In the genomic region with DNA sequence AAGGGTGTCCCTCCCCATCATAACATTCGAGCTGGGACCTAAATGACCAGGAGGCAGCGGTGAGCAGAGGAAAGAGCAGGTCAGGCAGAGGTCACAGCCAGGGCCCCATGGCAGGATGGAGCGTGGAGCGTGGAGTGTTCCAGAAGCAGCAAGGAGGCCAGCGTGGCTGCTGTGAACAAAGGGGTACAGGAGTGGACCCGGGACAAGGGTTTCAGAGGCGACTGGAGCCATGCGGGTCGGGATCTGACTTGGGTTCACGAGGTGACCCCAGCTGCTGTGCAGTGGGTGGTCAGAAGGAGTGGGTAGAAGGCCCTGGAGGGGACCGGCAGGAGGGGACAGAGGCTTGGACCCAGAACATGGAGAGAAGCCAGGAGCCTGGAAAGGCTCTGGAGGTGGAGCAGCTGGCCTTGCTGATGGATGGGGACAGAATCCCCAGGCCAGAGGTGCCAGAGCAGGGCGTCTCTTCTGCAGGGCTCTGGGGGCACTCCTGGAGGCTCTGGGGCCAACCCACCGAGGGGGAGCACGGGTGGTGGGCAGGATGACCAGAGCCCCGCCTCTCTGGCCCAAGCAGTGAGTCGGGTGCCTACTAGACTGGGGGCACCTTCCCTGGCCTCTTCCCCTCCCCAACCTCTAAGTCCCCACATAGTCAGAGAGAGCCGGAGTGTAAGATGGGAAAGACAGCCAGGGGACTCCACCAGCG, we compare ENCODE assay signal across 32 cellular contexts. TPM values are rescaled to one million over a fixed set of nuclear protein-coding genes. Genes with fewer than 3 reads are reported as not detected.
DNase-seq lines count a peak whose midpoint lies in the region; FAIRE-seq and TF ChIP-seq lines count a peak whose summit lies in the region.
"Had no signal": no experiment of that assay in that cellular context is flagged by ENCODE, and none has a peak within 500 bp of the region (broad histone marks: within the 10 kb centered on the region; RNA-seq: fewer than 3 reads in every experiment).

No MANE protein-coding gene starts in this region.

- peak; percentile 11 for DNase-seq in AG20443 (ENCODE audit: low spot score)
- peak; percentile 33 for DNase-seq in GM20000 (ENCODE audit: low spot score)
- no peak for DNase-seq in dorsolateral prefrontal cortex
- no peak for DNase-seq in GM12892 (ENCODE audit: insufficient read length)
- no peak for DNase-seq in NCI-H82 (lab: John Stamatoyannopoulos, UW)
- no peak for DNase-seq in COLO829 (ENCODE audit: low spot score)
- DNase-seq in urothelium cell line (ENCODE audit: low spot score) = no peak
- DNase-seq: activated B cell treated with CpG ODN at 0.5 μM for 24 hours; activated CD4-positive, alpha-beta T cell treated with anti-CD3 and anti-CD28 coated beads, Interleukin-2, amount 50 U/mL, for 1 hour; activated CD8-positive, alpha-beta memory T cell treated with anti-CD3 and anti-CD28 coated beads, Interleukin-2, amount 10 ng/mL, durations not matched to agents 7 days and 5 days; activated gamma-delta T cell; activated T-cell treated with anti-CD3 and anti-CD28 coated beads, Interleukin-2, amount 50 U/mL, for 4 hours; body of pancreas; DMS53; esophagus squamous epithelium; foreskin keratinocyte; HCEC 1CT; heart left ventricle; islet precursor cell; Kasumi-1; NCI-H1436; NCI-H2081 treated with DMSO at 0.1 percent for 48 hours; RPMI8226; SJCRH30; small intestine; stimulated activated naive CD4-positive, alpha-beta T cell; upper lobe of right lung had no signal

- TF ChIP-seq POLR2A in GM12892 (IDR thresholded peaks at IDR 0.05; ENCODE audit: low read depth, low read length) = no peak

- peak overlapping the region; percentile 8 to 27 (median 9) for H3K4me3 Mint-ChIP-seq in nephron
- H3K4me3 Mint-ChIP-seq: activated CD8-positive, alpha-beta memory T cell treated with anti-CD3 and anti-CD28 coated beads, Interleukin-2, amount 10 ng/mL, durations not matched to agents 7 days and 5 days; dendritic cell treated with granulocyte-macrophage colony-stimulating factor and Interleukin-4, amounts not matched to agents 40 ng/mL and 50 ng/mL, for 4 days; neural crest cell had no signal

- peaks cover under 1% of the 10 kb centered on the region for H3K36me3 Mint-ChIP-seq in nephron (ENCODE audit: low read depth)
- H3K36me3 Mint-ChIP-seq: activated CD8-positive, alpha-beta memory T cell treated with anti-CD3 and anti-CD28 coated beads, Interleukin-2, amount 10 ng/mL, durations not matched to agents 7 days and 5 days had no signal

- no peak overlapping the region for H3K27ac Mint-ChIP-seq in nephron
- H3K27ac Mint-ChIP-seq: activated B cell treated with CpG ODN at 0.5 μM for 24 hours; activated CD8-positive, alpha-beta memory T cell treated with anti-CD3 and anti-CD28 coated beads, Interleukin-2, amount 10 ng/mL, durations not matched to agents 7 days and 5 days; dendritic cell treated with granulocyte-macrophage colony-stimulating factor and Interleukin-4, amounts not matched to agents 40 ng/mL and 50 ng/mL, for 4 days had no signal

- H3K9me3 Mint-ChIP-seq in nephron = no peaks in the 10 kb centered on the region
- H3K9me3 Mint-ChIP-seq: activated B cell treated with CpG ODN at 0.5 μM for 24 hours; activated T-cell treated with anti-CD3 and anti-CD28 coated beads, Interleukin-2, amount 50 U/mL, for 4 hours; dendritic cell treated with granulocyte-macrophage colony-stimulating factor and Interleukin-4, amounts not matched to agents 40 ng/mL and 50 ng/mL, for 4 days; neural crest cell had no signal

- TF ChIP-seq CTCF in GM20000 (IDR thresholded peaks at IDR 0.05; ENCODE audit: extremely low read depth, missing control alignments) (no peak), dorsolateral prefrontal cortex (IDR thresholded peaks at IDR 0.05 in 54 of 56, conservative IDR thresholded peaks at IDR 0.05 in 2 of 56; ENCODE audit: low read depth in 1 of 56, partially characterized antibody in 56 of 56) (no peak), nephron (IDR thresholded peaks at IDR 0.05; ENCODE audit: unreplicated experiment in 3 of 3) (no peak)

- H3K4me1 Mint-ChIP-seq in nephron = peaks cover 26% of the 10 kb centered on the region

- no peak for FAIRE-seq in GM12892 (lab: Jason Lieb, UNC)
- no peak for FAIRE-seq in urothelium cell line (lab: Jason Lieb, UNC)
- FAIRE-seq: HepG2, small intestine had no signal

- H3K27ac ChIP-seq in dorsolateral prefrontal cortex = peak overlapping the region in 21 of 59 donors; percentile 1 to 88 (median 34)
- H3K27ac ChIP-seq: body of pancreas, esophagus squamous epithelium, foreskin keratinocyte, heart left ventricle, SJCRH30, upper lobe of right lung had no signal

- peaks cover 0 to 59% (median 26%) of the 10 kb centered on the region in 45 donors for H3K27me3 ChIP-seq in dorsolateral prefrontal cortex

- intact Hi-C loops in dorsolateral prefrontal cortex (cut with DNase I) = no loop called here

- H3K27me3 Mint-ChIP-seq in nephron (ENCODE audit: low read depth) = peaks cover 24% of the 10 kb centered on the region

- peak overlapping the region in 50 of 59 donors; percentile 1 to 72 (median 59) for H3K4me3 ChIP-seq in dorsolateral prefrontal cortex
- H3K4me3 ChIP-seq: body of pancreas, heart left ventricle, SJCRH30, upper lobe of right lung had no signal

RNA-seq across cellular contexts. Expression of a gene that starts 2.3 kb away (rescaled TPM):
- 100 to 1,000 TPM in 111 of 120 experiments, 10 to 100 TPM in 9; 40.0 to 225 (median 141) TPM for total RNA-seq in dorsolateral prefrontal cortex
- 0.13 TPM for polyA plus RNA-seq in GM12892 (2012; ENCODE audit: missing spikeins)
- polyA plus RNA-seq: liver had no signal

RNA-seq across cellular contexts. Expression of a gene that starts 21.6 kb away (rescaled TPM):
- 100 to 1,000 TPM; 111 to 227 (median 176) TPM for total RNA-seq in dorsolateral prefrontal cortex
- polyA plus RNA-seq in GM12892 (2012; ENCODE audit: missing spikeins) = 1,361 TPM

RNA-seq across cellular contexts. Expression of a gene that starts 28.1 kb away (rescaled TPM):
- 10 to 100 TPM in 118 of 120 experiments, 1 to 10 TPM in 2; 7.4 to 42.1 (median 22.0) TPM for total RNA-seq in dorsolateral prefrontal cortex
- 13.3 TPM for polyA plus RNA-seq in GM12892 (2012; ENCODE audit: missing spikeins)
- total RNA-seq: SJCRH30 had no signal

RNA-seq across cellular contexts. Expression of a gene that starts 57.9 kb away (rescaled TPM):
- total RNA-seq in dorsolateral prefrontal cortex = 10 to 100 TPM; 19.9 to 47.2 (median 31.3) TPM
- polyA plus RNA-seq in GM12892 (2012; ENCODE audit: missing spikeins) = 22.1 TPM

Comparison
In these comparisons a context has a peak if more than half of its experiments do, and no peak if none do; other contexts are left out.
1. DNase-seq: peak in AG20443 (single experiment) and GM20000 (single experiment); none in dorsolateral prefrontal cortex (0 of 10), GM12892 (single experiment), NCI-H82 (single experiment), COLO829 (single experiment) and urothelium cell line (single experiment).